1 cellular context compared by ENCODE assay signal in the genomic region with DNA sequence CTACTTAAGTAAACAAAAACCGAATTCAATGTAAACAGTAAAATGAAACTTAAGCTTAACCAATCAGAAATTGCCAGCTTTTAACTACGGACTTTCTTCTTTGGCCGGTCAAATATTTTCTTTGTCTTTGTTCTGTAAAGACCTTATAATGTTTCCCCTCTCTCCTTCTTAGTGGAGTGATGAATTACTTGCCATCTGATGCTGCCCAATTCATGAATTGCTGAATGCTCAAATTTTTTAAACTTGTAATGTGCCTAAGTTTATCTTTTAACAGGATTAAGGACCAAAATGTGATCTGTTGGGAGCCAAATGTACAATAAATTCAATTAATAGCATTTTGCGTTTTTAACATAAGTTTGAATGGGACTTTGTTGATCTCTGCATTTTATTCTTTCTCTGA.
TF ChIP-seq lines count a peak whose summit lies in the region.

No MANE protein-coding gene starts in this region.

TF ChIP-seq in A549, 52 proteins besides CTCF, POLR2A, EP300 and RAD21:
- TF ChIP-seq PHF8 (IDR thresholded peaks at IDR 0.05; ENCODE audit: borderline replicate concordance, low read depth) (no peak), FOSL2 (IDR thresholded peaks at IDR 0.05) (no peak), FOSL2 (CRISPR knock-in tag; IDR thresholded peaks at IDR 0.05) (no peak), GATA3 (IDR thresholded peaks at IDR 0.05; ENCODE audit: borderline replicate concordance) (no peak), HOXA7 (CRISPR knock-in tag; IDR thresholded peaks at IDR 0.05) (no peak), TFCP2L1 (CRISPR knock-in tag; IDR thresholded peaks at IDR 0.05) (no peak), RCOR1 (IDR thresholded peaks at IDR 0.05; ENCODE audit: low read depth, low read length) (no peak), ESRRA (IDR thresholded peaks at IDR 0.05; ENCODE audit: borderline replicate concordance, low read length) (no peak)
